8 cellular contexts compared by ENCODE assay signal in genomic region chr1:206979379-206980043, GRCh38. TPM values are rescaled to one million over a fixed set of nuclear protein-coding genes. Genes with fewer than 3 reads are reported as not detected.
DNase-seq lines count a peak whose midpoint lies in the region; ATAC-seq and TF ChIP-seq lines count a peak whose summit lies in the region.

No MANE protein-coding gene starts in this region.

- CTCF ChIA-PET in CD4-positive, alpha-beta T cell (lab: Charles Lee), result interaction anchor here (1.8 kb wide), 1 partner anchor 244 kb away, joined by 6 read pairs; no protein-coding TSS in a partner anchor

- H3K4me1 ChIP-seq in liver (ENCODE audit: control insufficient read depth in 4 of 4, insufficient read depth in 4 of 4, low read length in 3 of 4), result no peaks in the 10 kb centered on the region

- no peak overlapping the region for H3K9ac ChIP-seq in liver (ENCODE audit: low read depth in 1 of 2, low read length in 2 of 2)

- H3K27me3 Mint-ChIP-seq in CD4-positive, alpha-beta T cell, result peaks cover 11% of the 10 kb centered on the region
- peaks cover 44% of the 10 kb centered on the region for H3K27me3 Mint-ChIP-seq in activated T-helper 2 cell treated with anti-CD3 and anti-CD28 coated beads, Interferon-gamma antibody, Interleukin-2, Interleukin-4, amounts not matched to agents 10 μg/mL and 5 μg/mL and 100 μg/mL, durations not matched to agents 14 hours and 24 hours and 36 hours (ENCODE audit: low read depth)

- H3K4me1 Mint-ChIP-seq in CD4-positive, alpha-beta T cell (ENCODE audit: low read depth), result no peaks in the 10 kb centered on the region
- no peaks in the 10 kb centered on the region for H3K4me1 Mint-ChIP-seq in activated T-helper 2 cell treated with anti-CD3 and anti-CD28 coated beads, Interferon-gamma antibody, Interleukin-2, Interleukin-4, amounts not matched to agents 10 μg/mL and 5 μg/mL and 100 μg/mL, durations not matched to agents 14 hours and 24 hours and 36 hours (ENCODE audit: low read depth)

- H3K4me3 Mint-ChIP-seq in CD4-positive, alpha-beta T cell, result no peak overlapping the region
- no peak overlapping the region for H3K4me3 Mint-ChIP-seq in activated T-helper 2 cell treated with anti-CD3 and anti-CD28 coated beads, Interferon-gamma antibody, Interleukin-2, Interleukin-4, amounts not matched to agents 10 μg/mL and 5 μg/mL and 100 μg/mL, durations not matched to agents 14 hours and 24 hours and 36 hours (ENCODE audit: low read depth)

- H3K4me3 ChIP-seq in liver (ENCODE audit: low read depth in 1 of 3, low read length in 3 of 3), result no peak overlapping the region

- no peaks in the 10 kb centered on the region for H3K36me3 ChIP-seq in liver (ENCODE audit: control insufficient read depth in 4 of 4, insufficient read depth in 3 of 4, low read depth in 1 of 4, low read length in 3 of 4)

- no peak overlapping the region for H3K27ac Mint-ChIP-seq in CD4-positive, alpha-beta T cell
- no peak overlapping the region for H3K27ac Mint-ChIP-seq in activated T-helper 2 cell treated with anti-CD3 and anti-CD28 coated beads, Interferon-gamma antibody, Interleukin-2, Interleukin-4, amounts not matched to agents 10 μg/mL and 5 μg/mL and 100 μg/mL, durations not matched to agents 14 hours and 24 hours and 36 hours

- H3K9me3 Mint-ChIP-seq in CD4-positive, alpha-beta T cell, result no peaks in the 10 kb centered on the region
- no peaks in the 10 kb centered on the region for H3K9me3 Mint-ChIP-seq in activated T-helper 2 cell treated with anti-CD3 and anti-CD28 coated beads, Interferon-gamma antibody, Interleukin-2, Interleukin-4, amounts not matched to agents 10 μg/mL and 5 μg/mL and 100 μg/mL, durations not matched to agents 14 hours and 24 hours and 36 hours

- intact Hi-C loops in CD4-positive, alpha-beta T cell (cut with DNase I, micrococcal nuclease), result loop anchor here (2.0 to 10.0 kb wide), 4 partner anchors 65 to 505 kb away; partner anchors contain the start of genes IKBKE (in 1 of the 2) and IL20 (in 1 of the 2)
- intact Hi-C loops in activated T-helper 2 cell treated with anti-CD3 and anti-CD28 coated beads, Interferon-gamma antibody, Interleukin-2, Interleukin-4, amounts not matched to agents 10 μg/mL and 5 μg/mL and 100 μg/mL, durations not matched to agents 14 hours and 24 hours and 36 hours (cut with micrococcal nuclease), result loop anchor here (2.0 to 5.0 kb wide), 4 partner anchors 43 to 347 kb away; partner anchors contain the start of gene IL20

- no peaks in the 10 kb centered on the region for H3K36me3 Mint-ChIP-seq in CD4-positive, alpha-beta T cell (ENCODE audit: low read depth)
- H3K36me3 Mint-ChIP-seq in activated T-helper 2 cell treated with anti-CD3 and anti-CD28 coated beads, Interferon-gamma antibody, Interleukin-2, Interleukin-4, amounts not matched to agents 10 μg/mL and 5 μg/mL and 100 μg/mL, durations not matched to agents 14 hours and 24 hours and 36 hours (ENCODE audit: low read depth), result no peaks in the 10 kb centered on the region

- POLR2A ChIA-PET in CD4-positive, alpha-beta T cell (lab: Charles Lee), result interaction anchor here (0.8 to 1.3 kb wide), 4 partner anchors 47 to 245 kb away, joined by 3 to 4 read pairs (median 4); partner anchors contain the start of gene FCMR

- no peak overlapping the region for H3K27ac ChIP-seq in CD4-positive, alpha-beta T cell (ENCODE audit: low read depth, low read length)
- H3K27ac ChIP-seq in VCaP (no peak overlapping the region), liver (ENCODE audit: low read depth in 1 of 2, low read length in 2 of 2) (no peak overlapping the region)

- DNase-seq in CD4-positive, alpha-beta T cell, result no peak
- DNase-seq in activated T-helper 2 cell treated with anti-CD3 and anti-CD28 coated beads, Interferon-gamma antibody, Interleukin-2, Interleukin-4, amounts not matched to agents 10 μg/mL and 5 μg/mL and 100 μg/mL, durations not matched to agents 14 hours and 24 hours and 36 hours (ENCODE audit: low spot score), result no peak
- no peak for DNase-seq in cortex of kidney (lab: John Stamatoyannopoulos, UW)

- TF ChIP-seq CTCF in CD4-positive, alpha-beta T cell (IDR thresholded peaks at IDR 0.05), result peak; percentile 27
- TF ChIP-seq CTCF in VCaP (conservative IDR thresholded peaks at IDR 0.05) (peak; percentile 78), liver (IDR thresholded peaks at IDR 0.05; ENCODE audit: low read depth, low read length, missing input control) (peak; percentile 78)

- peaks cover 5% of the 10 kb centered on the region for H3K27me3 ChIP-seq in CD4-positive, alpha-beta T cell (ENCODE audit: control insufficient read depth, insufficient read depth, low read length)
- no peaks in the 10 kb centered on the region for H3K27me3 ChIP-seq in liver (ENCODE audit: control insufficient read depth in 4 of 4, insufficient read depth in 4 of 4, low read length in 3 of 4)

- H3K9me3 ChIP-seq in CD4-positive, alpha-beta T cell (ENCODE audit: control insufficient read depth, low read length), result no peaks in the 10 kb centered on the region
- no peaks in the 10 kb centered on the region for H3K9me3 ChIP-seq in liver (ENCODE audit: control insufficient read depth in 4 of 4, low read length in 3 of 4)

- WGBS in liver, result 55% methylated on average over 3 of the region's 3 CpGs

- TF ChIP-seq RAD21 in liver (IDR thresholded peaks at IDR 0.05), result peak; percentile 94 to 98

- ATAC-seq in CD4-positive, alpha-beta T cell (ENCODE audit: poor library complexity), result no peak
- ATAC-seq in HG02798 (IDR thresholded peaks at IDR 0.05; ENCODE audit: poor library complexity, unreplicated experiment) (peak; percentile 39), HG03159 (IDR thresholded peaks at IDR 0.05; ENCODE audit: unreplicated experiment) (no peak), HG02642 (IDR thresholded peaks at IDR 0.05; ENCODE audit: poor library complexity, unreplicated experiment) (no peak)

TF ChIP-seq in liver, 16 proteins besides CTCF, POLR2A, EP300 and RAD21:
- peak; percentile 69 for TF ChIP-seq REST (IDR thresholded peaks at IDR 0.05)
- no peak for TF ChIP-seq YY1 (IDR thresholded peaks at IDR 0.05)

RNA-seq across cellular contexts. Expression of gene FCAMR, which starts 9.3 kb away (rescaled TPM):
- not detected for total RNA-seq in CD4-positive, alpha-beta T cell
- total RNA-seq in liver, result under 1 TPM; 0.14 to 0.59 TPM
- polyA plus RNA-seq in liver, result under 1 TPM; 0.23 to 0.54 TPM
- total RNA-seq in activated T-helper 2 cell treated with anti-CD3 and anti-CD28 coated beads, Interferon-gamma antibody, Interleukin-2, Interleukin-4, amounts not matched to agents 10 μg/mL and 5 μg/mL and 100 μg/mL, durations not matched to agents 14 hours and 24 hours and 36 hours, result not detected in 2 replicates

RNA-seq across cellular contexts. Expression of gene PIGR, which starts 33.2 kb away (rescaled TPM):
- not detected for total RNA-seq in CD4-positive, alpha-beta T cell
- total RNA-seq in liver, result 10 to 100 TPM in 1 of 2 donors, under 1 TPM in 1; 0.09 to 43.3 TPM
- polyA plus RNA-seq in liver, result 10 to 100 TPM; 12.0 to 16.1 TPM
- total RNA-seq in activated T-helper 2 cell treated with anti-CD3 and anti-CD28 coated beads, Interferon-gamma antibody, Interleukin-2, Interleukin-4, amounts not matched to agents 10 μg/mL and 5 μg/mL and 100 μg/mL, durations not matched to agents 14 hours and 24 hours and 36 hours, result not detected in 2 replicates

RNA-seq across cellular contexts. Expression of gene C1orf116, which starts 53.0 kb away (rescaled TPM):
- total RNA-seq in CD4-positive, alpha-beta T cell, result under 1 TPM; 0.25 to 0.36 TPM
- under 1 TPM; 0.59 to 0.79 TPM for total RNA-seq in liver
- polyA plus RNA-seq in liver, result under 1 TPM; 0.27 to 0.33 TPM
- not detected in 2 replicates for total RNA-seq in activated T-helper 2 cell treated with anti-CD3 and anti-CD28 coated beads, Interferon-gamma antibody, Interleukin-2, Interleukin-4, amounts not matched to agents 10 μg/mL and 5 μg/mL and 100 μg/mL, durations not matched to agents 14 hours and 24 hours and 36 hours

RNA-seq across cellular contexts. Expression of gene FCMR, which starts 57.8 kb away (rescaled TPM):
- 100 to 1,000 TPM; 171 to 186 TPM for total RNA-seq in CD4-positive, alpha-beta T cell
- total RNA-seq in liver, result 1 to 10 TPM in 1 of 2 donors, under 1 TPM in 1; 0.70 to 1.3 TPM
- 1 to 10 TPM; 2.2 to 3.6 TPM for polyA plus RNA-seq in liver
- total RNA-seq in activated T-helper 2 cell treated with anti-CD3 and anti-CD28 coated beads, Interferon-gamma antibody, Interleukin-2, Interleukin-4, amounts not matched to agents 10 μg/mL and 5 μg/mL and 100 μg/mL, durations not matched to agents 14 hours and 24 hours and 36 hours, result 14.1 and 16.7 TPM in 2 replicates

Comparison
In these comparisons a context has a peak if more than half of its experiments do, and no peak if none do; other contexts are left out.
1. CTCF ChIP-seq: peak in every context shown above with its lines; median percentile 78 in VCaP; 78 in liver; 27 in CD4-positive, alpha-beta T cell.